ENCODE assay signal across 18 cellular contexts in genomic region chr5:38662088-38662487, GRCh38.
DNase-seq lines count a peak whose midpoint lies in the region; ATAC-seq and TF ChIP-seq lines count a peak whose summit lies in the region.
"Had no signal": no experiment of that assay in that cellular context is flagged by ENCODE, and none has a peak within 500 bp of the region (broad histone marks: within the 10 kb centered on the region; RNA-seq: fewer than 3 reads in every experiment).

No MANE protein-coding gene starts in this region.

- H3K27ac ChIP-seq in heart left ventricle: peak overlapping the region in 7 of 12 donors; percentile 8 to 42 (median 30)
- peak overlapping the region in 1 of 2 donors; percentile 17 for H3K27ac ChIP-seq in thoracic aorta
- H3K27ac ChIP-seq: Peyer's patch, SJSA1 had no signal

- H3K36me3 ChIP-seq in heart left ventricle: no peaks in the 10 kb centered on the region
- H3K36me3 ChIP-seq in thoracic aorta: no peaks in the 10 kb centered on the region
- H3K36me3 ChIP-seq: Peyer's patch, SJSA1 had no signal

- H3K9me3 ChIP-seq in heart left ventricle: no peaks in the 10 kb centered on the region
- no peaks in the 10 kb centered on the region for H3K9me3 ChIP-seq in thoracic aorta
- H3K9me3 ChIP-seq: Peyer's patch, SJSA1 had no signal

- WGBS in heart left ventricle, 4 donors: 33 to 38% (median 36%) methylated on average over 4 of the region's 4 CpGs

- DNase-seq in heart left ventricle: no peak
- DNase-seq in Right ventricle myocardium inferior (ENCODE audit: missing footprints): no peak
- no peak for DNase-seq in endothelial cell (ENCODE audit: low spot score)
- no peak for DNase-seq in thoracic aorta (ENCODE audit: low spot score)
- DNase-seq in foreskin melanocyte: no peak
- DNase-seq in DMS 273 (lab: John Stamatoyannopoulos, UW; ENCODE audit: unreplicated experiment): no peak
- DNase-seq: EL, GF-D8, MV-4-11, NCI-H1694, NCI-H2081, NCI-H2171 treated with DMSO at 0.1 percent for 48 hours, Peyer's patch had no signal

- H3K4me1 Mint-ChIP-seq in endothelial cell (ENCODE audit: unreplicated experiment): peaks cover 48% of the 10 kb centered on the region
- H3K4me1 Mint-ChIP-seq in nephron: peaks cover 11% of the 10 kb centered on the region
- H3K4me1 Mint-ChIP-seq: CD14-positive monocyte had no signal

- no peaks in the 10 kb centered on the region for H3K27me3 ChIP-seq in heart left ventricle
- no peaks in the 10 kb centered on the region for H3K27me3 ChIP-seq in thoracic aorta (replicated peaks; ENCODE audit: insufficient read depth)
- H3K27me3 ChIP-seq: Peyer's patch, SJSA1 had no signal

- ATAC-seq in heart left ventricle (peak in 1 of 4 donors; percentile 29), Right ventricle myocardium inferior (no peak), thoracic aorta (ENCODE audit: insufficient number of reproducible peaks, low FRiP score, low read depth) (no peak), HG03378 (IDR thresholded peaks at IDR 0.05; ENCODE audit: unreplicated experiment) (no peak)
- ATAC-seq: HCT116 had no signal

- H3K4me1 ChIP-seq in heart left ventricle (peaks cover 0 to 41% (median 13%) of the 10 kb centered on the region in 12 donors), thoracic aorta (ENCODE audit: control insufficient read depth in 1 of 2, low read depth in 2 of 2) (peaks cover 21 to 41% of the 10 kb centered on the region in 2 donors)
- H3K4me1 ChIP-seq: Peyer's patch had no signal

- no peak overlapping the region for H3K4me3 Mint-ChIP-seq in endothelial cell (ENCODE audit: unreplicated experiment)
- no peak overlapping the region for H3K4me3 Mint-ChIP-seq in nephron
- H3K4me3 Mint-ChIP-seq: CD14-positive monocyte had no signal

- no peaks in the 10 kb centered on the region for H3K36me3 Mint-ChIP-seq in endothelial cell (ENCODE audit: low read depth, unreplicated experiment)
- no peaks in the 10 kb centered on the region for H3K36me3 Mint-ChIP-seq in nephron (ENCODE audit: low read depth)
- H3K36me3 Mint-ChIP-seq: CD14-positive monocyte had no signal

- H3K27me3 Mint-ChIP-seq in endothelial cell (ENCODE audit: unreplicated experiment) (no peaks in the 10 kb centered on the region), nephron (ENCODE audit: low read depth) (peaks cover 14% of the 10 kb centered on the region)

- H3K4me3 ChIP-seq in heart left ventricle (no peak overlapping the region), thoracic aorta (peak overlapping the region; percentile 5)
- H3K4me3 ChIP-seq: Peyer's patch, SJSA1 had no signal

- TF ChIP-seq CTCF in heart left ventricle (IDR thresholded peaks at IDR 0.05) (no peak), endothelial cell (IDR thresholded peaks at IDR 0.05; ENCODE audit: unreplicated experiment) (no peak), nephron (IDR thresholded peaks at IDR 0.05; ENCODE audit: unreplicated experiment in 3 of 3) (no peak), thoracic aorta (IDR thresholded peaks at IDR 0.05) (no peak)

- intact Hi-C loops in heart left ventricle (cut with DNase I) (loop anchor here in 5 of 10 donors (2.0 to 10.0 kb wide), 4 partner anchors 67 to 107 kb away; partner anchors contain the start of gene LIFR (in 3 of the 5)), Right ventricle myocardium inferior (cut with DNase I) (loop anchor here (5.0 kb wide), 1 partner anchor 70 kb away; no protein-coding TSS in a partner anchor)

- H3K9me3 Mint-ChIP-seq in endothelial cell (ENCODE audit: unreplicated experiment) (no peaks in the 10 kb centered on the region), nephron (no peaks in the 10 kb centered on the region)

- no peak for TF ChIP-seq POLR2A in heart left ventricle (IDR thresholded peaks at IDR 0.05)

- peak overlapping the region; percentile 81 for H3K27ac Mint-ChIP-seq in endothelial cell (ENCODE audit: unreplicated experiment)
- peak overlapping the region in 2 of 3 experiments; percentile 9 to 27 for H3K27ac Mint-ChIP-seq in nephron
- H3K27ac Mint-ChIP-seq: CD14-positive monocyte had no signal
